ENCODE assay signal across 10 cellular contexts in the genomic region with DNA sequence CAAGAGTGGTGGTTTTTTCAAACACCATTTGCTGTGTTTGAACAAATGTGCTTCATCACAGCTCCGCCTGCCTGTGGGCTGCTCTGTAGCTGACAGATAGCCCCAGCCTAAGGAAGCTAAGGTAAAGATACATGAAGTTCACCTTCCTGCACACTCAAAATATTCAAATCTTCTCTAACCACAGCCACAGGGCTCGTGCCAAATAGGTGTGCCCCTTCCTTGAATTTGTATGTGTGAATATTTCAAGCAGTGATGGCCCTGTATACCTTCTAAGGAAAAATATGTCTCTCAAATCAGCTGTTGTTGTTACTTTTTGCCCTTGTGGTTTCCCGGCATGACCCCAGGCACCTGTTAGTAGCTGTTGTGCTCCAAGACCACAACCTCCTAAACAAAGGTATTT.
DNase-seq lines count a peak whose midpoint lies in the region; ATAC-seq lines count a peak whose summit lies in the region.
"Had no signal": no experiment of that assay in that cellular context is flagged by ENCODE, and none has a peak within 500 bp of the region (broad histone marks: within the 10 kb centered on the region; RNA-seq: fewer than 3 reads in every experiment).

No MANE protein-coding gene starts in this region.

- no peak overlapping the region for H3K4me3 Mint-ChIP-seq in activated T-helper 1 cell treated with anti-CD3 and anti-CD28 coated beads, Interleukin-12 subunit alpha, Interleukin-12 subunit beta, Interleukin-2, Interleukin-4 antibody, amounts not matched to agents 30 ng/mL and 10 ng/mL and 1 ng/mL, durations not matched to agents 14 hours and 24 hours and 36 hours

- H3K9me3 ChIP-seq in skeletal muscle satellite cell (replicated peaks; ENCODE audit: low read length), result no peaks in the 10 kb centered on the region

- H3K4me1 Mint-ChIP-seq in activated T-helper 1 cell treated with anti-CD3 and anti-CD28 coated beads, Interleukin-12 subunit alpha, Interleukin-12 subunit beta, Interleukin-2, Interleukin-4 antibody, amounts not matched to agents 30 ng/mL and 10 ng/mL and 1 ng/mL, durations not matched to agents 14 hours and 24 hours and 36 hours (ENCODE audit: low read depth), result peaks cover 36% of the 10 kb centered on the region

- H3K36me3 Mint-ChIP-seq in activated T-helper 1 cell treated with anti-CD3 and anti-CD28 coated beads, Interleukin-12 subunit alpha, Interleukin-12 subunit beta, Interleukin-2, Interleukin-4 antibody, amounts not matched to agents 30 ng/mL and 10 ng/mL and 1 ng/mL, durations not matched to agents 14 hours and 24 hours and 36 hours (ENCODE audit: low read depth), result peaks cover 3% of the 10 kb centered on the region

- DNase-seq in NCI-H2171 treated with DMSO at 0.1 percent for 48 hours (lab: John Stamatoyannopoulos, UW) (peak; percentile 32), NCI-H2171 (lab: John Stamatoyannopoulos, UW) (no peak), NCI-H2029 (lab: John Stamatoyannopoulos, UW) (no peak), NCI-H1092 treated with DMSO at 0.1 percent for 48 hours (lab: John Stamatoyannopoulos, UW) (no peak)
- peak; percentile 32 for DNase-seq in activated T-helper 1 cell treated with anti-CD3 and anti-CD28 coated beads, Interleukin-12 subunit alpha, Interleukin-12 subunit beta, Interleukin-2, Interleukin-4 antibody, amounts not matched to agents 30 ng/mL and 10 ng/mL and 1 ng/mL, durations not matched to agents 14 hours and 24 hours and 36 hours (ENCODE audit: low spot score)
- DNase-seq in stimulated activated CD4-positive, alpha-beta T cell treated with anti-CD3 and anti-CD28 coated beads, Interleukin-12 subunit alpha, Interleukin-12 subunit beta, amount 100 ng/mL, for 4 hours, result no peak
- DNase-seq: 8988T had no signal

- no peaks in the 10 kb centered on the region for H3K27me3 ChIP-seq in skeletal muscle satellite cell (ENCODE audit: control insufficient read depth, insufficient read depth, low read length)

- intact Hi-C loops in activated T-helper 1 cell treated with anti-CD3 and anti-CD28 coated beads, Interleukin-12 subunit alpha, Interleukin-12 subunit beta, Interleukin-2, Interleukin-4 antibody, amounts not matched to agents 30 ng/mL and 10 ng/mL and 1 ng/mL, durations not matched to agents 14 hours and 24 hours and 36 hours (cut with micrococcal nuclease), result no loop called here

- no peaks in the 10 kb centered on the region for H3K9me3 Mint-ChIP-seq in activated T-helper 1 cell treated with anti-CD3 and anti-CD28 coated beads, Interleukin-12 subunit alpha, Interleukin-12 subunit beta, Interleukin-2, Interleukin-4 antibody, amounts not matched to agents 30 ng/mL and 10 ng/mL and 1 ng/mL, durations not matched to agents 14 hours and 24 hours and 36 hours

- H3K36me3 ChIP-seq in skeletal muscle satellite cell (ENCODE audit: insufficient read depth, low read length), result no peaks in the 10 kb centered on the region

- peak overlapping the region; percentile 30 for H3K4me3 ChIP-seq in skeletal muscle satellite cell (ENCODE audit: low read length)
- H3K4me3 ChIP-seq: coronary artery had no signal

- H3K4me1 ChIP-seq in skeletal muscle satellite cell (ENCODE audit: control insufficient read depth, insufficient read depth, low read length), result peaks cover 34% of the 10 kb centered on the region

- H3K27me3 Mint-ChIP-seq in activated T-helper 1 cell treated with anti-CD3 and anti-CD28 coated beads, Interleukin-12 subunit alpha, Interleukin-12 subunit beta, Interleukin-2, Interleukin-4 antibody, amounts not matched to agents 30 ng/mL and 10 ng/mL and 1 ng/mL, durations not matched to agents 14 hours and 24 hours and 36 hours (ENCODE audit: insufficient read depth), result peaks cover 2% of the 10 kb centered on the region

- ATAC-seq in HG02943 (IDR thresholded peaks at IDR 0.05; ENCODE audit: low read depth, unreplicated experiment), result peak; percentile 65

- peak overlapping the region; percentile 82 for H3K9ac ChIP-seq in skeletal muscle satellite cell (ENCODE audit: low read depth, low read length)

- no peak overlapping the region for H3K27ac Mint-ChIP-seq in activated T-helper 1 cell treated with anti-CD3 and anti-CD28 coated beads, Interleukin-12 subunit alpha, Interleukin-12 subunit beta, Interleukin-2, Interleukin-4 antibody, amounts not matched to agents 30 ng/mL and 10 ng/mL and 1 ng/mL, durations not matched to agents 14 hours and 24 hours and 36 hours

- H3K4me2 ChIP-seq in skeletal muscle satellite cell (ENCODE audit: low read length), result peak overlapping the region; percentile 58

Comparison
In these comparisons a context has a peak if more than half of its experiments do, and no peak if none do; other contexts are left out.
1. DNase-seq: peak in NCI-H2171 treated with DMSO at 0.1 percent for 48 hours (single experiment) and activated T-helper 1 cell treated with anti-CD3 and anti-CD28 coated beads, Interleukin-12 subunit alpha, Interleukin-12 subunit beta, Interleukin-2, Interleukin-4 antibody, amounts not matched to agents 30 ng/mL and 10 ng/mL and 1 ng/mL, durations not matched to agents 14 hours and 24 hours and 36 hours (single experiment); none in NCI-H2171 (single experiment), NCI-H2029 (single experiment), NCI-H1092 treated with DMSO at 0.1 percent for 48 hours (single experiment) and stimulated activated CD4-positive, alpha-beta T cell treated with anti-CD3 and anti-CD28 coated beads, Interleukin-12 subunit alpha, Interleukin-12 subunit beta, amount 100 ng/mL, for 4 hours (single experiment).